17 cellular contexts compared by ENCODE assay signal in the genomic region with DNA sequence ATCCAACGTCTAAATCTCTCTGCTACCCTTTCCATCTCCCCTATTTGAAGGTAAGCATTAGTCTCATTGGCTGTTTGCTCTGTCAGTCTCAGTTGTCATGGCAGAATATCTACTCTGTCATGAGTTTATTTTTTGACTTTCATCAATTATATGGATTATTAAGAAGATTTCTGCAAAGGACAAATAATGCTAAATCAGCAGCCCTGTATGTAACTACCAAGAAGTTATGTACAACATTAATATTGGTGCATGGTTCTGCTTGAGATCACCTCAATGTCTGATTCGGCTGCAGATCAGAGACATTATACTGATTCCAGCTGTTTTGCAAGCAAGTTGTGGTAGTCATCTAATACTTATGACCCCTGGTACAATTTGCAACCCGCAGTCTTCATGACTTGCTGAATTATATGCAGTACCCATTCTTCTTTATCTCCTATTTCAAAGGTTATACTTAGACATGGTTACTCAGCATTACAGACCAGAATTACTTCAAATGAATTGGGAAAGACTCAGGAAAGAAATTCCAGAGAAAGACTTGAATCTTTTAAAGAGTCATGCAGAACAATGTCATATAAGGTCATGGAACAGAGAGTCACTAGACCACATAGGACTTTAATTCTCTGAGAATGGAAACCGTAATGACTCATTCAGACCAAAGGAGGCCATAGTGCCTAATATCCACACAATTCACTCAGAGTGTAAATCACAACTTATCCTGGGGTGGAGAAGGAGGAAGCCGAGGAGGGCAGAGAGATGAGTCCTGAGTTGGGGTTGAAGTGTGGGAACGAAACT.
DNase-seq lines count a peak whose midpoint lies in the region; ATAC-seq and TF ChIP-seq lines count a peak whose summit lies in the region.
"Had no signal": no experiment of that assay in that cellular context is flagged by ENCODE, and none has a peak within 500 bp of the region (broad histone marks: within the 10 kb centered on the region; RNA-seq: fewer than 3 reads in every experiment).

No MANE protein-coding gene starts in this region.

- H3K4me3 Mint-ChIP-seq in CD4-positive, alpha-beta T cell = no peak overlapping the region
- H3K4me3 Mint-ChIP-seq: activated CD4-positive, alpha-beta memory T cell treated with anti-CD3 and anti-CD28 coated beads, Interleukin-2, amount 10 ng/mL, durations not matched to agents 7 days and 5 days; activated T-helper 1 cell treated with anti-CD3 and anti-CD28 coated beads, Interleukin-12 subunit alpha, Interleukin-12 subunit beta, Interleukin-2, Interleukin-4 antibody, amounts not matched to agents 30 ng/mL and 10 ng/mL and 1 ng/mL, durations not matched to agents 14 hours and 24 hours and 36 hours had no signal

- no peak for ATAC-seq in CD4-positive, alpha-beta T cell (ENCODE audit: poor library complexity)
- no peak for ATAC-seq in GM19035 (IDR thresholded peaks at IDR 0.05; ENCODE audit: unreplicated experiment)
- ATAC-seq: gastrocnemius medialis had no signal

- DNase-seq in COLO829 (ENCODE audit: low spot score) (peak; percentile 21), LHCN-M2 (ENCODE audit: low read depth) (peak; percentile 94), dedifferentiated amniotic fluid mesenchymal stem cell (ENCODE audit: extremely low spot score) (peak; percentile 58), osteoblast (ENCODE audit: insufficient read length, low spot score, missing footprints) (peak; percentile 68), Peyer's patch (no peak)
- no peak for DNase-seq in activated effector memory CD4-positive, alpha-beta T cell treated with anti-CD3 and anti-CD28 coated beads, Interleukin-2, amount 50 U/mL, for 16 hours
- no peak for DNase-seq in CD4-positive, alpha-beta T cell
- DNase-seq: activated CD4-positive, alpha-beta memory T cell treated with anti-CD3 and anti-CD28 coated beads, Interleukin-2, amount 10 ng/mL, durations not matched to agents 7 days and 5 days; dorsolateral prefrontal cortex; gastrocnemius medialis; NCI-H345; spleen; stomach had no signal

- H4K20me1 ChIP-seq in osteoblast (ENCODE audit: insufficient read depth, low read length) = no peaks in the 10 kb centered on the region
- H4K20me1 ChIP-seq: BLaER1 treated with 17β-estradiol and CSF1 and Interleukin-3, amounts not matched to agents 10 nM and 100 nM had no signal

- no peaks in the 10 kb centered on the region for H3K27me3 Mint-ChIP-seq in CD4-positive, alpha-beta T cell

- H3K4me3 ChIP-seq in osteoblast (ENCODE audit: insufficient read depth, low read length) (no peak overlapping the region), Peyer's patch (no peak overlapping the region)
- H3K4me3 ChIP-seq: BLaER1 treated with 17β-estradiol and CSF1 and Interleukin-3, amounts not matched to agents 10 nM and 100 nM; dorsolateral prefrontal cortex; gastrocnemius medialis; spleen; stomach had no signal

- H3K27ac ChIP-seq in osteoblast (ENCODE audit: low read depth, low read length) (peak overlapping the region; percentile 82), Peyer's patch (no peak overlapping the region)
- no peak overlapping the region for H3K27ac ChIP-seq in CD4-positive, alpha-beta T cell (ENCODE audit: low read depth, low read length)
- H3K27ac ChIP-seq: BLaER1 treated with 17β-estradiol and CSF1 and Interleukin-3, amounts not matched to agents 10 nM and 100 nM; dorsolateral prefrontal cortex; gastrocnemius medialis; neutrophil; spleen; stomach had no signal

- CTCF ChIA-PET in CD4-positive, alpha-beta T cell (lab: Charles Lee) = no interaction called here

- intact Hi-C loops in CD4-positive, alpha-beta T cell (cut with DNase I, micrococcal nuclease) = no loop called here

- no peaks in the 10 kb centered on the region for H3K9me3 Mint-ChIP-seq in CD4-positive, alpha-beta T cell
- H3K9me3 Mint-ChIP-seq: activated CD4-positive, alpha-beta memory T cell treated with anti-CD3 and anti-CD28 coated beads, Interleukin-2, amount 10 ng/mL, durations not matched to agents 7 days and 5 days; activated T-helper 1 cell treated with anti-CD3 and anti-CD28 coated beads, Interleukin-12 subunit alpha, Interleukin-12 subunit beta, Interleukin-2, Interleukin-4 antibody, amounts not matched to agents 30 ng/mL and 10 ng/mL and 1 ng/mL, durations not matched to agents 14 hours and 24 hours and 36 hours had no signal

- no peaks in the 10 kb centered on the region for H3K4me1 Mint-ChIP-seq in CD4-positive, alpha-beta T cell (ENCODE audit: low read depth)
- H3K4me1 Mint-ChIP-seq: activated CD4-positive, alpha-beta memory T cell treated with anti-CD3 and anti-CD28 coated beads, Interleukin-2, amount 10 ng/mL, durations not matched to agents 7 days and 5 days had no signal

- H3K79me2 ChIP-seq in osteoblast (ENCODE audit: insufficient read depth, low read length) = no peaks in the 10 kb centered on the region

- H2AFZ ChIP-seq in osteoblast (ENCODE audit: low read length) = peak overlapping the region; percentile 58

- no peak overlapping the region for H3K27ac Mint-ChIP-seq in CD4-positive, alpha-beta T cell
- H3K27ac Mint-ChIP-seq: activated CD4-positive, alpha-beta memory T cell treated with anti-CD3 and anti-CD28 coated beads, Interleukin-2, amount 10 ng/mL, durations not matched to agents 7 days and 5 days; activated T-helper 1 cell treated with anti-CD3 and anti-CD28 coated beads, Interleukin-12 subunit alpha, Interleukin-12 subunit beta, Interleukin-2, Interleukin-4 antibody, amounts not matched to agents 30 ng/mL and 10 ng/mL and 1 ng/mL, durations not matched to agents 14 hours and 24 hours and 36 hours had no signal

- H3K4me1 ChIP-seq in osteoblast (ENCODE audit: insufficient read depth, low read length) = peaks cover 16% of the 10 kb centered on the region
- no peaks in the 10 kb centered on the region for H3K4me1 ChIP-seq in Peyer's patch
- H3K4me1 ChIP-seq: BLaER1 treated with 17β-estradiol and CSF1 and Interleukin-3, amounts not matched to agents 10 nM and 100 nM; gastrocnemius medialis; spleen; stomach had no signal

- H3K27me3 ChIP-seq in osteoblast (ENCODE audit: insufficient read depth, low read length) (no peaks in the 10 kb centered on the region), Peyer's patch (no peaks in the 10 kb centered on the region)
- H3K27me3 ChIP-seq in CD4-positive, alpha-beta T cell (ENCODE audit: control insufficient read depth, insufficient read depth, low read length) = no peaks in the 10 kb centered on the region
- H3K27me3 ChIP-seq: BLaER1 treated with 17β-estradiol and CSF1 and Interleukin-3, amounts not matched to agents 10 nM and 100 nM; dorsolateral prefrontal cortex; gastrocnemius medialis; neutrophil; spleen; stomach had no signal

- no peak for TF ChIP-seq CTCF in osteoblast (IDR thresholded peaks at IDR 0.05; ENCODE audit: extremely low read depth, low read depth, low read length)
- no peak for TF ChIP-seq CTCF in CD4-positive, alpha-beta T cell (IDR thresholded peaks at IDR 0.05)
- no peak for TF ChIP-seq CTCF in Peyer's patch (IDR thresholded peaks at IDR 0.05)

- no peaks in the 10 kb centered on the region for H3K36me3 Mint-ChIP-seq in CD4-positive, alpha-beta T cell (ENCODE audit: low read depth)

- H3K9me3 ChIP-seq in osteoblast (ENCODE audit: low read depth, low read length) (no peaks in the 10 kb centered on the region), Peyer's patch (no peaks in the 10 kb centered on the region)
- H3K9me3 ChIP-seq in CD4-positive, alpha-beta T cell (ENCODE audit: control insufficient read depth, low read length) = no peaks in the 10 kb centered on the region
- H3K9me3 ChIP-seq: BLaER1 treated with 17β-estradiol and CSF1 and Interleukin-3, amounts not matched to agents 10 nM and 100 nM; gastrocnemius medialis; neutrophil; spleen; stomach had no signal

- no peak for TF ChIP-seq POLR2A in Peyer's patch (IDR thresholded peaks at IDR 0.05)

- H3K36me3 ChIP-seq in osteoblast (ENCODE audit: insufficient read depth, low read length) (no peaks in the 10 kb centered on the region), Peyer's patch (no peaks in the 10 kb centered on the region)
- H3K36me3 ChIP-seq: BLaER1 treated with 17β-estradiol and CSF1 and Interleukin-3, amounts not matched to agents 10 nM and 100 nM; gastrocnemius medialis; neutrophil; spleen; stomach had no signal

- POLR2A ChIA-PET in CD4-positive, alpha-beta T cell (lab: Charles Lee) = no interaction called here

- peak overlapping the region; percentile 50 for H3K4me2 ChIP-seq in osteoblast (ENCODE audit: insufficient read depth, low read length)
- H3K4me2 ChIP-seq: BLaER1 treated with 17β-estradiol and CSF1 and Interleukin-3, amounts not matched to agents 10 nM and 100 nM had no signal

Comparison
In these comparisons a context has a peak if more than half of its experiments do, and no peak if none do; other contexts are left out.
1. DNase-seq: peak in COLO829 (single experiment), LHCN-M2 (single experiment), dedifferentiated amniotic fluid mesenchymal stem cell (single experiment) and osteoblast (single experiment); none in activated effector memory CD4-positive, alpha-beta T cell treated with anti-CD3 and anti-CD28 coated beads, Interleukin-2, amount 50 U/mL, for 16 hours (single experiment), CD4-positive, alpha-beta T cell (0 of 10) and Peyer's patch (0 of 3).